8 cellular contexts compared by ENCODE assay signal in the genomic region with DNA sequence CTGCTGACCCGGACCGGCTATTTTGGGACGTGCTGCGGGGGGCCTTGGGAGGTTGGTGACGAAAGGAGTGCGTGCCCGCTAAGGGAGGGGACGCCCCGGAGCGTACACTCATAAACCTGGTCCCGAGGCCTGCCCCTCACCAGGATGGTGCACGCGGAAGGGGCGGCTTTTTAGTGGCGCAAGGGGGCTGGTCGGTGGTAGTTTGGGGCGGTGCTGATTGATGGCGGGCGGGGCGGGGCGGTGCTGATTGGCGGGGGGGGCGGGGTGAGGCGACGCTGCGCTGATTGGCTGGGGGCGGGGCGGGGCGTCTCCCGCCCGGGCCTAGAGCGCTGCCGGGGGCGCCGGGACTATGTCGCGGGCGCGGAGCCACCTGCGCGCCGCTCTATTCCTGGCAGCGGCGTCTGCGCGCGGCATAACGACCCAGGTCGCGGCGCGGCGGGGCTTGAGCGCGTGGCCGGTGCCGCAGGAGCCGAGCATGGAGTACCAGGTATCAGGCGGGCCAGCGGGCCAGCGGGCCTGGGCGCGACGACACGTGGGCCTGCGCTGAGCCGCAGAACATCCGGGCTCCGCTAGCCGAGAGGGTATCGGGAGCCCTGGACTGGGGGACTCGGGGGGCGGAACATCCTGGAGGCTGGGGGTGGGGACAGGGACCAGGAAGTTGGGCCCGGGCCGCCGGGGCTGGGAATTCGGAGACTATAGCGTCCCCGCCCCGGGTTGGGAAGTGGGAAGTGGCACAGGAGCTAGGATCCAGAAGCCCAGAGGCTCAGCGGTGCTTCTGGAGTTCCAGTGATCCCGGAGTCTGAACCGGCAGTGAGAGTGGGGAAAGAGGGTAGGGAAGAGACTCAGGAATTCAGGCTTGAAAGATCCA. TPM values are rescaled to one million over a fixed set of nuclear protein-coding genes. Genes with fewer than 3 reads are reported as not detected.
DNase-seq lines count a peak whose midpoint lies in the region; ATAC-seq, FAIRE-seq and TF ChIP-seq lines count a peak whose summit lies in the region.

A gene with protein sequence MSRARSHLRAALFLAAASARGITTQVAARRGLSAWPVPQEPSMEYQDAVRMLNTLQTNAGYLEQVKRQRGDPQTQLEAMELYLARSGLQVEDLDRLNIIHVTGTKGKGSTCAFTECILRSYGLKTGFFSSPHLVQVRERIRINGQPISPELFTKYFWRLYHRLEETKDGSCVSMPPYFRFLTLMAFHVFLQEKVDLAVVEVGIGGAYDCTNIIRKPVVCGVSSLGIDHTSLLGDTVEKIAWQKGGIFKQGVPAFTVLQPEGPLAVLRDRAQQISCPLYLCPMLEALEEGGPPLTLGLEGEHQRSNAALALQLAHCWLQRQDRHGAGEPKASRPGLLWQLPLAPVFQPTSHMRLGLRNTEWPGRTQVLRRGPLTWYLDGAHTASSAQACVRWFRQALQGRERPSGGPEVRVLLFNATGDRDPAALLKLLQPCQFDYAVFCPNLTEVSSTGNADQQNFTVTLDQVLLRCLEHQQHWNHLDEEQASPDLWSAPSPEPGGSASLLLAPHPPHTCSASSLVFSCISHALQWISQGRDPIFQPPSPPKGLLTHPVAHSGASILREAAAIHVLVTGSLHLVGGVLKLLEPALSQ (plus strand): TSS at position 307 of the 868 bp plus-strand sequence. CDS start 43 bp downstream, at position 350.

- H3K9me3 ChIP-seq in A549, result no peaks in the 10 kb centered on the region
- no peaks in the 10 kb centered on the region for H3K9me3 ChIP-seq in WERI-Rb-1 (ENCODE audit: severe bottlenecking)
- no peaks in the 10 kb centered on the region for H3K9me3 ChIP-seq in small intestine (ENCODE audit: control insufficient read depth, low read depth)

- in situ Hi-C loops in T47D (cut with HindIII; ENCODE audit: low pct_unique_long_range_greater_than_20kb, low sequenced_read_pairs), result no loop called here

- DNase-seq in A549 (ENCODE audit: low read depth in 1 of 2, low spot score in 1 of 2), result peak; percentile 91 to 95
- peak; percentile 89 for DNase-seq in NCI-H2196 (lab: John Stamatoyannopoulos, UW; ENCODE audit: unreplicated experiment)
- peak; percentile 93 for DNase-seq in WERI-Rb-1
- DNase-seq in T47D (ENCODE audit: low read depth in 1 of 2, low spot score in 1 of 2), result peak; percentile 87 to 91
- DNase-seq in iPS-NIHi11 (ENCODE audit: low spot score), result peak; percentile 97
- DNase-seq in small intestine, result peak; percentile 80

- FAIRE-seq in A549 (lab: Jason Lieb, UNC) (no peak), small intestine (lab: Jason Lieb, UNC) (no peak)

- H3K4me3 ChIP-seq in A549 (peak within 1 kb of the TSS; percentile 85), WERI-Rb-1 (ENCODE audit: low read depth, low read length) (peak within 1 kb of the TSS; percentile 94), small intestine (ENCODE audit: low read depth in 1 of 2, low read length in 2 of 2) (peak within 1 kb of the TSS; percentile 61 to 62)

- H3K27me3 ChIP-seq in WERI-Rb-1 (ENCODE audit: insufficient read depth, low read depth, severe bottlenecking), result no peaks in the 10 kb centered on the region
- no peaks in the 10 kb centered on the region for H3K27me3 ChIP-seq in small intestine (ENCODE audit: control insufficient read depth in 2 of 2, insufficient read depth in 2 of 2, low read length in 2 of 2)

- ATAC-seq in A549 (peak; percentile 86 to 90), GM18520 (IDR thresholded peaks at IDR 0.05; ENCODE audit: unreplicated experiment) (peak; percentile 66), HG03045 (IDR thresholded peaks at IDR 0.05; ENCODE audit: unreplicated experiment) (peak; percentile 73)

- TF ChIP-seq RAD21 in A549 (conservative IDR thresholded peaks at IDR 0.05 in 1 of 2, IDR thresholded peaks at IDR 0.05 in 1 of 2), result 0 out of 5 replicates have a peak, but pooled peaks of 1 of the 2 experiments have one; percentile 12

- 0% methylated on average over 15 of the region's 83 CpGs for WGBS in A549 (ENCODE audit: missing lambda C conversion rate)
- WGBS in small intestine, 3 donors, result 0 to 1% (median 1%) methylated on average over 55 to 82 of the region's 83 CpGs

- TF ChIP-seq POLR2A in A549 (IDR thresholded peaks at IDR 0.05; ENCODE audit: low read length), result peak; percentile 62

- POLR2A ChIA-PET in A549 (lab: Yijun Ruan, JAX), result interaction anchor here (0.6 to 1.0 kb wide), 8 partner anchors 9 to 67 kb away, joined by 3 to 6 read pairs (median 4); a partner anchor contains a TSS

- CTCF ChIA-PET in A549 (lab: Yijun Ruan, JAX), result interaction anchor here (0.9 to 8.5 kb wide), 10 partner anchors 9 to 119 kb away, joined by 3 to 63 read pairs (median 13); a partner anchor contains a TSS

- H3K36me3 ChIP-seq in WERI-Rb-1 (peaks cover 38% of the 10 kb centered on the region), small intestine (ENCODE audit: control insufficient read depth in 2 of 2, insufficient read depth in 2 of 2, low read length in 2 of 2) (peaks cover 2 to 3% of the 10 kb centered on the region in 2 donors)

- 0 out of 3 replicates have a peak, but pooled peaks have one; percentile 3 for TF ChIP-seq CTCF in A549 (IDR thresholded peaks at IDR 0.05)
- TF ChIP-seq CTCF in WERI-Rb-1 (IDR thresholded peaks at IDR 0.05; ENCODE audit: low read depth, low read length), result no peak

- H3K4me1 ChIP-seq in A549 (peaks cover 38% of the 10 kb centered on the region), small intestine (ENCODE audit: control insufficient read depth in 2 of 2, insufficient read depth in 1 of 2, low read depth in 1 of 2, low read length in 1 of 2) (peaks cover 7 to 17% of the 10 kb centered on the region in 2 donors)

- H3K27ac ChIP-seq in A549 (peak within 1 kb of the TSS; percentile 93 to 96), WERI-Rb-1 (peak within 1 kb of the TSS; percentile 98), small intestine (ENCODE audit: low read depth in 1 of 2, low read length in 1 of 2) (peak within 1 kb of the TSS; percentile 70 to 98)

- no peak for TF ChIP-seq EP300 in A549 (IDR thresholded peaks at IDR 0.05)

- peak within 1 kb of the TSS; percentile 100 for H3K4me2 ChIP-seq in A549

TF ChIP-seq in A549, 52 proteins besides CTCF, POLR2A, EP300 and RAD21:
- no peak for TF ChIP-seq MAZ (IDR thresholded peaks at IDR 0.05; ENCODE audit: borderline replicate concordance, low read depth, low read length)
- no peak for TF ChIP-seq FOSL2 (IDR thresholded peaks at IDR 0.05)
- peak; percentile 15; the same call in 1 of the 2 replicates for TF ChIP-seq FOSL2 (CRISPR knock-in tag; IDR thresholded peaks at IDR 0.05)
- TF ChIP-seq, protein P1, sequence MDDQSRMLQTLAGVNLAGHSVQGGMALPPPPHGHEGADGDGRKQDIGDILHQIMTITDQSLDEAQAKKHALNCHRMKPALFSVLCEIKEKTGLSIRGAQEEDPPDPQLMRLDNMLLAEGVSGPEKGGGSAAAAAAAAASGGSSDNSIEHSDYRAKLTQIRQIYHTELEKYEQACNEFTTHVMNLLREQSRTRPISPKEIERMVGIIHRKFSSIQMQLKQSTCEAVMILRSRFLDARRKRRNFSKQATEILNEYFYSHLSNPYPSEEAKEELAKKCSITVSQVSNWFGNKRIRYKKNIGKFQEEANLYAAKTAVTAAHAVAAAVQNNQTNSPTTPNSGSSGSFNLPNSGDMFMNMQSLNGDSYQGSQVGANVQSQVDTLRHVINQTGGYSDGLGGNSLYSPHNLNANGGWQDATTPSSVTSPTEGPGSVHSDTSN (IDR thresholded peaks at IDR 0.05), result no peak; the same call in 1 of the 2 replicates
- peak; percentile 60 to 95; a peak in 3 of 5 replicates for TF ChIP-seq JUN (IDR thresholded peaks at IDR 0.05)
- TF ChIP-seq, protein P2, sequence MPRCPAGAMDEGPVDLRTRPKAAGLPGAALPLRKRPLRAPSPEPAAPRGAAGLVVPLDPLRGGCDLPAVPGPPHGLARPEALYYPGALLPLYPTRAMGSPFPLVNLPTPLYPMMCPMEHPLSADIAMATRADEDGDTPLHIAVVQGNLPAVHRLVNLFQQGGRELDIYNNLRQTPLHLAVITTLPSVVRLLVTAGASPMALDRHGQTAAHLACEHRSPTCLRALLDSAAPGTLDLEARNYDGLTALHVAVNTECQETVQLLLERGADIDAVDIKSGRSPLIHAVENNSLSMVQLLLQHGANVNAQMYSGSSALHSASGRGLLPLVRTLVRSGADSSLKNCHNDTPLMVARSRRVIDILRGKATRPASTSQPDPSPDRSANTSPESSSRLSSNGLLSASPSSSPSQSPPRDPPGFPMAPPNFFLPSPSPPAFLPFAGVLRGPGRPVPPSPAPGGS (IDR thresholded peaks at IDR 0.05), result peak; percentile 81; the same call in 2 of the 3 replicates
- peak; percentile 88 for TF ChIP-seq PHF8 (IDR thresholded peaks at IDR 0.05; ENCODE audit: borderline replicate concordance, low read depth)
- TF ChIP-seq MYC (IDR thresholded peaks at IDR 0.05; ENCODE audit: borderline replicate concordance, low read length), result peak; percentile 96
- TF ChIP-seq EHF (CRISPR knock-in tag; IDR thresholded peaks at IDR 0.05), result no peak
- TF ChIP-seq, protein P3, sequence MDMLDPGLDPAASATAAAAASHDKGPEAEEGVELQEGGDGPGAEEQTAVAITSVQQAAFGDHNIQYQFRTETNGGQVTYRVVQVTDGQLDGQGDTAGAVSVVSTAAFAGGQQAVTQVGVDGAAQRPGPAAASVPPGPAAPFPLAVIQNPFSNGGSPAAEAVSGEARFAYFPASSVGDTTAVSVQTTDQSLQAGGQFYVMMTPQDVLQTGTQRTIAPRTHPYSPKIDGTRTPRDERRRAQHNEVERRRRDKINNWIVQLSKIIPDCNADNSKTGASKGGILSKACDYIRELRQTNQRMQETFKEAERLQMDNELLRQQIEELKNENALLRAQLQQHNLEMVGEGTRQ (IDR thresholded peaks at IDR 0.05), result 0 out of 2 replicates have a peak, but pooled peaks have one; percentile 26
- TF ChIP-seq, protein P4, sequence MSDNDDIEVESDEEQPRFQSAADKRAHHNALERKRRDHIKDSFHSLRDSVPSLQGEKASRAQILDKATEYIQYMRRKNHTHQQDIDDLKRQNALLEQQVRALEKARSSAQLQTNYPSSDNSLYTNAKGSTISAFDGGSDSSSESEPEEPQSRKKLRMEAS (IDR thresholded peaks at IDR 0.05), result peak; percentile 96
- 0 out of 3 replicates have a peak, but pooled peaks have one; percentile 20 for TF ChIP-seq SMC3 (IDR thresholded peaks at IDR 0.05)

RNA-seq across cellular contexts. Expression of the gene that starts here (rescaled TPM):
- polyA plus RNA-seq in A549 (2011; rRNA removed), result 28.8 and 33.4 TPM in 2 replicates
- 58.4 and 73.6 TPM in 2 replicates for polyA plus RNA-seq in A549 (2012; cell fraction: cytosol; rRNA removed)
- polyA plus RNA-seq in A549 (2012; cell fraction: nucleus; rRNA removed), result 162 and 204 TPM in 2 replicates
- polyA plus RNA-seq in A549 (2017; fragmentation: RNase III; extraction: RNeasy Plus Mini Kit Qiagen cat#74134 plus additional on column Dnase treatment), result 48.5 to 54.3 TPM (median 48.5 TPM) in 3 replicates
- polyA minus RNA-seq in A549 (2011; rRNA and poly(A)+ RNA removed), result 49.9 and 61.5 TPM in 2 replicates
- 10 to 100 TPM; 24.4 to 45.8 (median 33.8) TPM for polyA plus RNA-seq in small intestine

Comparison
In these comparisons a context has a peak if more than half of its experiments do, and no peak if none do; other contexts are left out.
1. Peak in every context shown above with its lines: DNase-seq, ATAC-seq, H3K4me3 ChIP-seq and H3K27ac ChIP-seq.